In the genomic region with DNA sequence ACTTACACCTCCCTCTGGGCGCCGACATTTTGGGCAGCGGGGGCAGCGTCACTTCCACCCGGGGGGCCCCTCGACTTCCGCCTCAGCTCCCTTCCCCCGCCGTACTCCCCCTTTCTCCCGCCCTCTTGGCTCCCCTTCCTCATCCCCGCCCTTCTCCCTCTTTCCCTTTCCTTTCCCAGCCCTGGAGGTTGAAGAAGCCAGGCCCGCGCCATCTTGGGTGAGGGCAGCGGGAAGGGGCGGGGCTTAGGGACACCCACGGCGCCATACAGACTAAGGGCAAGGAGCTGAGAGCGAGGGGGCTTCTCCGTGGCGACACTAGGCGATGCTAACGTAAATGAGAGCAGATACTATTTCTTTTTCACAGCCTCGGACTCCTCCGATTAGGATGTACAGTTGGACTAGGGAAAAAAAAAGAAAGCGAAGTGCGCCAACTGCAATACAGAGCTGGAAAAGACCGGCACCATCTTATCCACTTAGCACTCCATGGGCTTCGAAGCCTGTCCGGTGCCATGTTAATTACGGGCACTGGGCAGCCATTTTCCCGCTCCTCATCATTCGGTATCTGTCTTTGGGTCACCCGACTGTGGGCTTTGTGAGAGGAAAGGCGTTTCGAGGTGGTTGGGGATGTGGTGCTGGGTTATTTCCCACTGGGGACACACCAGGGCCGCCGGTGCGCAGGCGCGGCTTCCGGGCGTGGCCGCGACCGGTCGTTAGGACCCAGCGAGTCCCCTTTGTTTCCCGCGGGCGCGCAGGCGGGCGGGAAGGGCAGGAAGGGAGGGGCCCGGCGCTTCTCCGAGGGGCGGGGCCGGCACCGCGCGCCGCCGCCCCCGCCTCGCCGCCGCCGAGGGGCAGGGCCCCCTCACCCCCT, we compare ENCODE assay signal across 8 cellular contexts. TPM values are rescaled to one million over a fixed set of nuclear protein-coding genes. Genes with fewer than 3 reads are reported as not detected.
DNase-seq lines count a peak whose midpoint lies in the region; ATAC-seq and TF ChIP-seq lines count a peak whose summit lies in the region.

A gene with protein sequence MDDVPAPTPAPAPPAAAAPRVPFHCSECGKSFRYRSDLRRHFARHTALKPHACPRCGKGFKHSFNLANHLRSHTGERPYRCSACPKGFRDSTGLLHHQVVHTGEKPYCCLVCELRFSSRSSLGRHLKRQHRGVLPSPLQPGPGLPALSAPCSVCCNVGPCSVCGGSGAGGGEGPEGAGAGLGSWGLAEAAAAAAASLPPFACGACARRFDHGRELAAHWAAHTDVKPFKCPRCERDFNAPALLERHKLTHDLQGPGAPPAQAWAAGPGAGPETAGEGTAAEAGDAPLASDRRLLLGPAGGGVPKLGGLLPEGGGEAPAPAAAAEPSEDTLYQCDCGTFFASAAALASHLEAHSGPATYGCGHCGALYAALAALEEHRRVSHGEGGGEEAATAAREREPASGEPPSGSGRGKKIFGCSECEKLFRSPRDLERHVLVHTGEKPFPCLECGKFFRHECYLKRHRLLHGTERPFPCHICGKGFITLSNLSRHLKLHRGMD (minus strand): TSS at position 50 of the 868 bp plus-strand sequence. CDS start 1,652 bp downstream, outside the sequence.
A gene with protein sequence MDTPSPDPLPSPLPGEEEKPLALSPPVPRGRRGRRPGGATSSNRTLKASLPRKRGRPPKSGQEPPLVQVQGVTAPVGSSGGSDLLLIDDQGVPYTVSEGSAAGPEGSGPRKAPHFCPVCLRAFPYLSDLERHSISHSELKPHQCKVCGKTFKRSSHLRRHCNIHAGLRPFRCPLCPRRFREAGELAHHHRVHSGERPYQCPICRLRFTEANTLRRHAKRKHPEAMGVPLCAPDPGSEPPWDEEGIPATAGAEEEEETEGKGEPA (plus strand): TSS at position 821 of the 868 bp plus-strand sequence. CDS start 1,825 bp downstream, outside the sequence.

- H3K27me3 Mint-ChIP-seq in activated naive CD8-positive, alpha-beta T cell treated with anti-CD3 and anti-CD28 coated beads, Interleukin-2, amount 50 U/mL, for 24 hours = no peaks in the 10 kb centered on the region
- no peaks in the 10 kb centered on the region for H3K27me3 Mint-ChIP-seq in type B pancreatic cell

- H3K36me3 Mint-ChIP-seq in activated naive CD8-positive, alpha-beta T cell treated with anti-CD3 and anti-CD28 coated beads, Interleukin-2, amount 50 U/mL, for 24 hours (ENCODE audit: low read depth) = peaks cover 29% of the 10 kb centered on the region
- H3K36me3 Mint-ChIP-seq in type B pancreatic cell = peaks cover 31% of the 10 kb centered on the region

- peaks cover 9% of the 10 kb centered on the region for H3K36me3 ChIP-seq in cardiac muscle cell

- peak within 1 kb of the TSS; percentile 99 for H3K27ac Mint-ChIP-seq in activated naive CD8-positive, alpha-beta T cell treated with anti-CD3 and anti-CD28 coated beads, Interleukin-2, amount 50 U/mL, for 24 hours
- peak within 1 kb of the TSS; percentile 100 for H3K27ac Mint-ChIP-seq in type B pancreatic cell

- H3K4me1 Mint-ChIP-seq in activated naive CD8-positive, alpha-beta T cell treated with anti-CD3 and anti-CD28 coated beads, Interleukin-2, amount 50 U/mL, for 24 hours = peaks cover 29% of the 10 kb centered on the region
- H3K4me1 Mint-ChIP-seq in type B pancreatic cell (ENCODE audit: unreplicated experiment) = peaks cover 21% of the 10 kb centered on the region

- H3K9me3 Mint-ChIP-seq in activated naive CD8-positive, alpha-beta T cell treated with anti-CD3 and anti-CD28 coated beads, Interleukin-2, amount 50 U/mL, for 24 hours = peaks cover 4% of the 10 kb centered on the region
- H3K9me3 Mint-ChIP-seq in type B pancreatic cell = no peaks in the 10 kb centered on the region

- H3K4me1 ChIP-seq in cardiac muscle cell (ENCODE audit: low read depth) = no peaks in the 10 kb centered on the region

- no peak for TF ChIP-seq CTCF in GM12865 (IDR thresholded peaks at IDR 0.05; ENCODE audit: insufficient read depth, low read depth, low read length, missing control alignments)
- TF ChIP-seq CTCF in cardiac muscle cell (IDR thresholded peaks at IDR 0.05; ENCODE audit: low read depth, low read length) = no peak
- no peak for TF ChIP-seq CTCF in type B pancreatic cell (conservative IDR thresholded peaks at IDR 0.05)

- peak within 1 kb of the TSS; percentile 97 for H3K4me3 Mint-ChIP-seq in activated naive CD8-positive, alpha-beta T cell treated with anti-CD3 and anti-CD28 coated beads, Interleukin-2, amount 50 U/mL, for 24 hours
- H3K4me3 Mint-ChIP-seq in type B pancreatic cell = peak within 1 kb of the TSS; percentile 100

- peak; percentile 99 for DNase-seq in GM12865 (ENCODE audit: low read depth)
- peak; percentile 96 for DNase-seq in NCI-H1436 treated with DMSO at 0.1 percent for 48 hours (lab: John Stamatoyannopoulos, UW)
- peak; percentile 93 for DNase-seq in T follicular helper cell (ENCODE audit: low read depth)
- peak; percentile 96 for DNase-seq in activated naive CD8-positive, alpha-beta T cell treated with anti-CD3 and anti-CD28 coated beads, Interleukin-2, amount 50 U/mL, for 24 hours
- peak; percentile 99 to 100 for DNase-seq in cardiac muscle cell (ENCODE audit: low read depth in 1 of 2, low spot score in 1 of 2)
- DNase-seq in pons (ENCODE audit: low spot score) = peak; percentile 100
- peak; percentile 97 for DNase-seq in type B pancreatic cell (ENCODE audit: extremely low spot score, unreplicated experiment)

- peak within 1 kb of the TSS; percentile 98 for H3K27ac ChIP-seq in cardiac muscle cell

- ATAC-seq in HG02798 (IDR thresholded peaks at IDR 0.05; ENCODE audit: poor library complexity, unreplicated experiment) = peak; percentile 61
- ATAC-seq in activated naive CD8-positive, alpha-beta T cell treated with anti-CD3 and anti-CD28 coated beads, Interleukin-2, amount 50 U/mL, for 24 hours = peak; percentile 72

- no peaks in the 10 kb centered on the region for H3K9me3 ChIP-seq in cardiac muscle cell (ENCODE audit: low read depth)

- peak within 1 kb of the TSS; percentile 82 for H3K4me3 ChIP-seq in GM12865 (ENCODE audit: low read depth, low read length)
- H3K4me3 ChIP-seq in cardiac muscle cell = peak within 1 kb of the TSS; percentile 65

- no peaks in the 10 kb centered on the region for H3K27me3 ChIP-seq in cardiac muscle cell

RNA-seq across cellular contexts. Expression of the first gene that starts in this region (rescaled TPM):
- total RNA-seq in cardiac muscle cell = 12.8 and 13.6 TPM in 2 replicates
- 18.7 and 25.3 TPM in 2 replicates for polyA plus RNA-seq in cardiac muscle cell
- total RNA-seq in type B pancreatic cell (ENCODE audit: low replicate concordance) = 18.4 and 22.4 TPM in 2 replicates

RNA-seq across cellular contexts. Expression of the second gene that starts in this region (rescaled TPM):
- total RNA-seq in cardiac muscle cell (26.5 and 29.1 TPM in 2 replicates), type B pancreatic cell (ENCODE audit: low replicate concordance) (13.6 and 23.9 TPM in 2 replicates)
- 15.9 and 17.3 TPM in 2 replicates for polyA plus RNA-seq in cardiac muscle cell

Comparison
In these comparisons a context has a peak if more than half of its experiments do, and no peak if none do; other contexts are left out.
1. Peak in every context shown above with its lines: DNase-seq, ATAC-seq, H3K4me3 ChIP-seq and H3K27ac ChIP-seq.